28 cellular contexts compared by ENCODE assay signal in the genomic region with DNA sequence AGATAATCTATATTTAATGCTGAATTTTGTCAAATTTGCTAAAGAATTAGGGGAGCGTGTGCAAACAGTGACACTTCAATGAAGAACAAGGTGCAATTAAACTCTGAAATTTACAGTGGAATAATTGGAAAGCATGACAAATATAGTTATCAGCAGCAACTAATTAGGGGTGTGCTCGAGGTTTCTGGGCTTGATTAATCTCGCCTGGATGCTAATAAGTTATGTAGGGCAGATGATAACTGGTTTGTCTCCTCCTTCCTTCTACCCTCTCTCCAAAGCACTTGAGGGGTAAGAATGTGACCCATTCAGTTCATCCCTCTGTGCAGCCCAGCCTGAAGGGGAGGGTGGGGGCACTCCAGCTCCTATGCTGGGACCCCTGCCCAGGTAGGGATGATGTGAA.
"Had no signal": no experiment of that assay in that cellular context is flagged by ENCODE, and none has a peak within 500 bp of the region (broad histone marks: within the 10 kb centered on the region; RNA-seq: fewer than 3 reads in every experiment).

No MANE protein-coding gene starts in this region.

- H3K9me3 Mint-ChIP-seq: activated CD4-positive, alpha-beta memory T cell treated with anti-CD3 and anti-CD28 coated beads for 36 hours; activated naive CD4-positive, alpha-beta T cell treated with anti-CD3 and anti-CD28 coated beads for 36 hours; activated naive CD4-positive, alpha-beta T cell treated with anti-CD3 and anti-CD28 coated beads, Interleukin-2, amount 50 U/mL, for 72 hours; activated T-cell treated with anti-CD3 and anti-CD28 coated beads, Interleukin-2, amount 50 U/mL, for 4 hours; activated T-helper 1 cell treated with anti-CD3 and anti-CD28 coated beads, Interleukin-12 subunit alpha, Interleukin-12 subunit beta, Interleukin-2, Interleukin-4 antibody, amounts not matched to agents 30 ng/mL and 10 ng/mL and 1 ng/mL, durations not matched to agents 14 hours and 24 hours and 36 hours; T-helper 2 cell treated with Interferon-gamma antibody and Interleukin-4, amounts not matched to agents 5 μg/mL and 100 μg/mL, for 36 hours; WTC11 had no signal

- H3K4me1 ChIP-seq: adrenal gland, body of pancreas, breast epithelium had no signal

- H3K36me3 ChIP-seq: adrenal gland, breast epithelium, SJCRH30 had no signal

- H3K27ac Mint-ChIP-seq: activated CD4-positive, alpha-beta memory T cell treated with anti-CD3 and anti-CD28 coated beads for 36 hours; activated CD4-positive, alpha-beta T cell treated with anti-CD3 and anti-CD28 coated beads for 36 hours; activated naive CD4-positive, alpha-beta T cell treated with anti-CD3 and anti-CD28 coated beads for 36 hours; activated T-helper 1 cell treated with anti-CD3 and anti-CD28 coated beads, Interleukin-12 subunit alpha, Interleukin-12 subunit beta, Interleukin-2, Interleukin-4 antibody, amounts not matched to agents 30 ng/mL and 10 ng/mL and 1 ng/mL, durations not matched to agents 14 hours and 24 hours and 36 hours; T-helper 2 cell treated with Interferon-gamma antibody and Interleukin-4, amounts not matched to agents 5 μg/mL and 100 μg/mL, for 36 hours; WTC11 had no signal

- H3K27me3 Mint-ChIP-seq: activated CD4-positive, alpha-beta memory T cell treated with anti-CD3 and anti-CD28 coated beads for 36 hours; activated CD4-positive, alpha-beta T cell treated with anti-CD3 and anti-CD28 coated beads for 36 hours had no signal

- H3K9me3 ChIP-seq: adrenal gland, body of pancreas, breast epithelium, SJCRH30 had no signal

- DNase-seq: activated CD4-positive, alpha-beta memory T cell treated with anti-CD3 and anti-CD28 coated beads for 36 hours; activated CD4-positive, alpha-beta T cell treated with anti-CD3 and anti-CD28 coated beads for 36 hours; activated CD4-positive, alpha-beta T cell treated with anti-CD3 and anti-CD28 coated beads, Interleukin-2, amount 50 U/mL, for 1 hour; activated CD8-positive, alpha-beta memory T cell treated with anti-CD3 and anti-CD28 coated beads, Interleukin-2, amount 50 U/mL, for 4 hours; activated gamma-delta T cell treated with Interleukin-2 at 50 U/mL for 16 hours; activated naive CD4-positive, alpha-beta T cell treated with anti-CD3 and anti-CD28 coated beads for 36 hours; activated T-cell treated with anti-CD3 and anti-CD28 coated beads for 4 hours; activated T-cell treated with anti-CD3 and anti-CD28 coated beads, Interleukin-2, amount 50 U/mL, for 4 hours; adrenal gland; body of pancreas; NCI-H1436; NCI-H187; NCI-H2029 treated with DMSO at 0.1 percent for 48 hours; NCI-H2107; NCI-H2171; NCI-H510A; NCI-H526; SHP77; SJCRH30 had no signal

- ATAC-seq: activated CD4-positive, alpha-beta T cell treated with anti-CD3 and anti-CD28 coated beads for 36 hours; activated CD4-positive, CD25-positive, alpha-beta regulatory T cell treated with anti-CD3 and anti-CD28 coated beads, Interleukin-2, amount 50 U/mL, for 24 hours; activated naive CD4-positive, alpha-beta T cell treated with anti-CD3 and anti-CD28 coated beads, Interleukin-2, amount 50 U/mL, for 72 hours; activated T-cell treated with anti-CD3 and anti-CD28 coated beads, Interleukin-2, amount 50 U/mL, for 4 hours; body of pancreas; WTC11 had no signal

- FAIRE-seq: astrocyte had no signal

- H3K27ac ChIP-seq: adrenal gland, body of pancreas, breast epithelium, coronary artery, SJCRH30, SK-N-MC had no signal

- H3K4me1 Mint-ChIP-seq: activated CD4-positive, alpha-beta T cell treated with anti-CD3 and anti-CD28 coated beads for 36 hours had no signal

- H3K27me3 ChIP-seq: adrenal gland, body of pancreas, breast epithelium had no signal

- H3K36me3 Mint-ChIP-seq: activated CD4-positive, alpha-beta memory T cell treated with anti-CD3 and anti-CD28 coated beads for 36 hours; activated naive CD4-positive, alpha-beta T cell treated with anti-CD3 and anti-CD28 coated beads, Interleukin-2, amount 50 U/mL, for 72 hours; WTC11 had no signal

- H3K4me3 Mint-ChIP-seq: activated CD4-positive, alpha-beta memory T cell treated with anti-CD3 and anti-CD28 coated beads for 36 hours; activated CD4-positive, alpha-beta T cell treated with anti-CD3 and anti-CD28 coated beads for 36 hours; activated naive CD4-positive, alpha-beta T cell treated with anti-CD3 and anti-CD28 coated beads for 36 hours; activated T-cell treated with anti-CD3 and anti-CD28 coated beads, Interleukin-2, amount 50 U/mL, for 4 hours; activated T-helper 1 cell treated with anti-CD3 and anti-CD28 coated beads, Interleukin-12 subunit alpha, Interleukin-12 subunit beta, Interleukin-2, Interleukin-4 antibody, amounts not matched to agents 30 ng/mL and 10 ng/mL and 1 ng/mL, durations not matched to agents 14 hours and 24 hours and 36 hours; T-helper 2 cell treated with Interferon-gamma antibody and Interleukin-4, amounts not matched to agents 5 μg/mL and 100 μg/mL, for 36 hours; WTC11 had no signal

- H3K4me3 ChIP-seq: adrenal gland, body of pancreas, breast epithelium, coronary artery, SJCRH30, SK-N-MC had no signal
